In the genomic region with DNA sequence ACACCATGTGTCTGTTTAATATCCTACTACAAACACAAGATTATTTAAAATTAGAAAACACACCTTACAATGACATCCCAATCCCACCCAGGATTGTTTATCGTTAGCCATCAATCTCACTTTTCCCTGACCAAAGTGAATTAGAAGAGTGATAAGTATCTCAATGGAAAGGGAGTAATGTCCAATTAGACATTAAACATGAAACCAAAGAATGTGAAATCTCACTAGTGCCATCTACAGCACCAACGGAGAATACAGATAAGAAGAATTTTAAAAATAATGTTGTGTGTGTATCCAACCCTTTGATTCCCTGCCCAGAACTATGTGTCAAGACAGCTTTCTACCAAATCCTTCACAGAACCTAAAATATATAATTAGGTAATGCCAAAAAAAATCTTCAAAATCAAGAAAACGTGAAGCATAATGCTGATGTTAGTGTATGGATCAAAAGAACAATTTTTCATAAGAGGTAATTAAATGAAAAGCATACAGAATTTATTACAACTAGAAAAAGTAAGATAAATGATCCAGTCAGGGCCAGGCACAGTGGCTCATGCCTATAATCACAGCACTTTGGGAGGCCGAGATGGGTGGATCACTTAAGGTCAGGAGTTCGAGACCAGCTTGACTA, we compare ENCODE assay signal across 8 cellular contexts.
DNase-seq lines count a peak whose midpoint lies in the region; TF ChIP-seq lines count a peak whose summit lies in the region.

No MANE protein-coding gene starts in this region.

- no peak overlapping the region for H3K27ac Mint-ChIP-seq in activated CD4-positive, alpha-beta memory T cell treated with anti-CD3 and anti-CD28 coated beads for 36 hours
- no peak overlapping the region for H3K27ac Mint-ChIP-seq in activated naive CD4-positive, alpha-beta T cell treated with anti-CD3 and anti-CD28 coated beads, Interleukin-2, amount 10 ng/mL, durations not matched to agents 7 days and 5 days

- DNase-seq in NCI-H1417 (lab: John Stamatoyannopoulos, UW) (peak; percentile 5 to 72 (median 7)), NCI-H1417 treated with DMSO at 0.1 percent for 48 hours (lab: John Stamatoyannopoulos, UW) (no peak), astrocyte of the cerebellum (ENCODE audit: low read depth) (peak; percentile 27)
- no peak for DNase-seq in stimulated activated CD4-positive, alpha-beta T cell treated with anti-CD3 and anti-CD28 coated beads, Interleukin-4, amount 100 ng/mL, for 24 hours
- DNase-seq in activated CD4-positive, alpha-beta memory T cell treated with anti-CD3 and anti-CD28 coated beads for 36 hours, result no peak
- no peak for DNase-seq in activated naive CD4-positive, alpha-beta T cell treated with anti-CD3 and anti-CD28 coated beads, Interleukin-2, amount 10 ng/mL, durations not matched to agents 7 days and 5 days

- 67% methylated on average over 5 of the region's 5 CpGs for WGBS in liver

- H3K9ac ChIP-seq in Loucy (ENCODE audit: low read depth, low read length, poor library complexity, severe bottlenecking) (no peak overlapping the region), liver (ENCODE audit: low read depth in 1 of 2, low read length in 2 of 2) (no peak overlapping the region)

- H3K4me1 Mint-ChIP-seq in activated CD4-positive, alpha-beta memory T cell treated with anti-CD3 and anti-CD28 coated beads for 36 hours (ENCODE audit: low read depth), result peaks cover 21% of the 10 kb centered on the region
- no peaks in the 10 kb centered on the region for H3K4me1 Mint-ChIP-seq in activated naive CD4-positive, alpha-beta T cell treated with anti-CD3 and anti-CD28 coated beads, Interleukin-2, amount 10 ng/mL, durations not matched to agents 7 days and 5 days

- in situ Hi-C loops in astrocyte of the cerebellum (cut with HindIII; ENCODE audit: low sequenced_read_pairs), result loop anchor here (25.0 kb wide), 1 partner anchor 629 kb away; no protein-coding TSS in a partner anchor

- TF ChIP-seq CTCF in Loucy (conservative IDR thresholded peaks at IDR 0.05; ENCODE audit: low read length), result peak; percentile 76
- peak; percentile 43 for TF ChIP-seq CTCF in astrocyte of the cerebellum (IDR thresholded peaks at IDR 0.05; ENCODE audit: low read depth, low read length, missing control alignments)
- peak; percentile 46 for TF ChIP-seq CTCF in liver (IDR thresholded peaks at IDR 0.05; ENCODE audit: low read depth, low read length, missing input control)

- H3K4me3 ChIP-seq in Loucy (ENCODE audit: low read length, poor library complexity, severe bottlenecking), result no peak overlapping the region
- no peak overlapping the region for H3K4me3 ChIP-seq in astrocyte of the cerebellum (ENCODE audit: low read depth, low read length)
- H3K4me3 ChIP-seq in liver (ENCODE audit: low read depth in 1 of 3, low read length in 3 of 3), result no peak overlapping the region

- H3K36me3 Mint-ChIP-seq in activated CD4-positive, alpha-beta memory T cell treated with anti-CD3 and anti-CD28 coated beads for 36 hours, result peaks cover 21% of the 10 kb centered on the region
- peaks cover 8% of the 10 kb centered on the region for H3K36me3 Mint-ChIP-seq in activated naive CD4-positive, alpha-beta T cell treated with anti-CD3 and anti-CD28 coated beads, Interleukin-2, amount 10 ng/mL, durations not matched to agents 7 days and 5 days

- H3K4me2 ChIP-seq in Loucy (ENCODE audit: low read depth, low read length, poor library complexity, severe bottlenecking), result no peak overlapping the region

- H3K36me3 ChIP-seq in Loucy (ENCODE audit: insufficient read depth, low read length), result no peaks in the 10 kb centered on the region
- H3K36me3 ChIP-seq in liver (ENCODE audit: control insufficient read depth in 4 of 4, insufficient read depth in 3 of 4, low read depth in 1 of 4, low read length in 3 of 4), result no peaks in the 10 kb centered on the region

- no peaks in the 10 kb centered on the region for H3K9me2 ChIP-seq in Loucy (replicated peaks; ENCODE audit: low read depth, low read length)

- no peak overlapping the region for H3K4me3 Mint-ChIP-seq in activated CD4-positive, alpha-beta memory T cell treated with anti-CD3 and anti-CD28 coated beads for 36 hours
- no peak overlapping the region for H3K4me3 Mint-ChIP-seq in activated naive CD4-positive, alpha-beta T cell treated with anti-CD3 and anti-CD28 coated beads, Interleukin-2, amount 10 ng/mL, durations not matched to agents 7 days and 5 days

- H3F3A ChIP-seq in Loucy (ENCODE audit: low read depth), result no peaks in the 10 kb centered on the region

- TF ChIP-seq RAD21 in liver (IDR thresholded peaks at IDR 0.05), result peak; percentile 69 to 77

- peaks cover 11% of the 10 kb centered on the region for H3K9me3 Mint-ChIP-seq in activated CD4-positive, alpha-beta memory T cell treated with anti-CD3 and anti-CD28 coated beads for 36 hours
- peaks cover 5% of the 10 kb centered on the region for H3K9me3 Mint-ChIP-seq in activated naive CD4-positive, alpha-beta T cell treated with anti-CD3 and anti-CD28 coated beads, Interleukin-2, amount 10 ng/mL, durations not matched to agents 7 days and 5 days

- no peaks in the 10 kb centered on the region for H3K27me3 Mint-ChIP-seq in activated CD4-positive, alpha-beta memory T cell treated with anti-CD3 and anti-CD28 coated beads for 36 hours
- no peaks in the 10 kb centered on the region for H3K27me3 Mint-ChIP-seq in activated naive CD4-positive, alpha-beta T cell treated with anti-CD3 and anti-CD28 coated beads, Interleukin-2, amount 10 ng/mL, durations not matched to agents 7 days and 5 days

- H3K4me1 ChIP-seq in Loucy (ENCODE audit: insufficient read depth, low read length, poor library complexity, severe bottlenecking) (no peaks in the 10 kb centered on the region), liver (ENCODE audit: control insufficient read depth in 4 of 4, insufficient read depth in 4 of 4, low read length in 3 of 4) (no peaks in the 10 kb centered on the region)

- no peak overlapping the region for H3K27ac ChIP-seq in liver (ENCODE audit: low read depth in 1 of 2, low read length in 2 of 2)

- no peaks in the 10 kb centered on the region for H3K27me3 ChIP-seq in Loucy (ENCODE audit: insufficient read depth, low read length, poor library complexity, severe bottlenecking)
- H3K27me3 ChIP-seq in liver (ENCODE audit: control insufficient read depth in 4 of 4, insufficient read depth in 4 of 4, low read length in 3 of 4), result no peaks in the 10 kb centered on the region

- H2AFZ ChIP-seq in Loucy (ENCODE audit: low read length), result no peak overlapping the region

- intact Hi-C loops in activated CD4-positive, alpha-beta memory T cell treated with anti-CD3 and anti-CD28 coated beads for 36 hours (cut with micrococcal nuclease), result no loop called here

- POLR2A ChIA-PET in activated CD4-positive, alpha-beta memory T cell treated with anti-CD3 and anti-CD28 coated beads for 36 hours (lab: Charles Lee), result no interaction called here

- no peaks in the 10 kb centered on the region for H3K79me2 ChIP-seq in Loucy (ENCODE audit: insufficient read depth, low read length)

- H4K20me1 ChIP-seq in Loucy (ENCODE audit: insufficient read depth, low read length, poor library complexity, severe bottlenecking), result no peaks in the 10 kb centered on the region

- no peaks in the 10 kb centered on the region; the same call in 1 of the 2 replicates for H3K9me3 ChIP-seq in Loucy (ENCODE audit: insufficient read depth, low read depth, low read length)
- no peaks in the 10 kb centered on the region for H3K9me3 ChIP-seq in liver (ENCODE audit: control insufficient read depth in 4 of 4, low read length in 3 of 4)

- CTCF ChIA-PET in activated CD4-positive, alpha-beta memory T cell treated with anti-CD3 and anti-CD28 coated beads for 36 hours (lab: Charles Lee), result interaction anchor here (0.7 to 1.2 kb wide), 3 partner anchors 19 to 590 kb away, joined by 3 read pairs; no protein-coding TSS in a partner anchor
- CTCF ChIA-PET in activated naive CD4-positive, alpha-beta T cell treated with anti-CD3 and anti-CD28 coated beads, Interleukin-2, amount 10 ng/mL, durations not matched to agents 7 days and 5 days (lab: Charles Lee), result interaction anchor here (1.1 to 1.5 kb wide), 2 partner anchors 25 to 650 kb away, joined by 3 read pairs; no protein-coding TSS in a partner anchor

TF ChIP-seq in liver, 16 proteins besides CTCF, POLR2A, EP300 and RAD21 (continues in another document):
- TF ChIP-seq SP1 (IDR thresholded peaks at IDR 0.05) (no peak), GABPA (IDR thresholded peaks at IDR 0.05 in 1 of 2, conservative IDR thresholded peaks at IDR 0.05 in 1 of 2) (no peak)
- TF ChIP-seq, protein P1, sequence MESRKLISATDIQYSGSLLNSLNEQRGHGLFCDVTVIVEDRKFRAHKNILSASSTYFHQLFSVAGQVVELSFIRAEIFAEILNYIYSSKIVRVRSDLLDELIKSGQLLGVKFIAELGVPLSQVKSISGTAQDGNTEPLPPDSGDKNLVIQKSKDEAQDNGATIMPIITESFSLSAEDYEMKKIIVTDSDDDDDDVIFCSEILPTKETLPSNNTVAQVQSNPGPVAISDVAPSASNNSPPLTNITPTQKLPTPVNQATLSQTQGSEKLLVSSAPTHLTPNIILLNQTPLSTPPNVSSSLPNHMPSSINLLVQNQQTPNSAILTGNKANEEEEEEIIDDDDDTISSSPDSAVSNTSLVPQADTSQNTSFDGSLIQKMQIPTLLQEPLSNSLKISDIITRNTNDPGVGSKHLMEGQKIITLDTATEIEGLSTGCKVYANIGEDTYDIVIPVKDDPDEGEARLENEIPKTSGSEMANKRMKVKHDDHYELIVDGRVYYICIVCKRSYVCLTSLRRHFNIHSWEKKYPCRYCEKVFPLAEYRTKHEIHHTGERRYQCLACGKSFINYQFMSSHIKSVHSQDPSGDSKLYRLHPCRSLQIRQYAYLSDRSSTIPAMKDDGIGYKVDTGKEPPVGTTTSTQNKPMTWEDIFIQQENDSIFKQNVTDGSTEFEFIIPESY (IDR thresholded peaks at IDR 0.05), result no peak

Comparison
In these comparisons a context has a peak if more than half of its experiments do, and no peak if none do; other contexts are left out.
1. DNase-seq: peak in NCI-H1417 (3 of 3) and astrocyte of the cerebellum (single experiment); none in NCI-H1417 treated with DMSO at 0.1 percent for 48 hours (single experiment), stimulated activated CD4-positive, alpha-beta T cell treated with anti-CD3 and anti-CD28 coated beads, Interleukin-4, amount 100 ng/mL, for 24 hours (single experiment), activated CD4-positive, alpha-beta memory T cell treated with anti-CD3 and anti-CD28 coated beads for 36 hours (single experiment) and activated naive CD4-positive, alpha-beta T cell treated with anti-CD3 and anti-CD28 coated beads, Interleukin-2, amount 10 ng/mL, durations not matched to agents 7 days and 5 days (single experiment).
2. Peak in every context shown above with its lines, with median percentiles within 50 percentile points of each other: CTCF ChIP-seq.